ENCODE assay signal across 19 cellular contexts in the genomic region with DNA sequence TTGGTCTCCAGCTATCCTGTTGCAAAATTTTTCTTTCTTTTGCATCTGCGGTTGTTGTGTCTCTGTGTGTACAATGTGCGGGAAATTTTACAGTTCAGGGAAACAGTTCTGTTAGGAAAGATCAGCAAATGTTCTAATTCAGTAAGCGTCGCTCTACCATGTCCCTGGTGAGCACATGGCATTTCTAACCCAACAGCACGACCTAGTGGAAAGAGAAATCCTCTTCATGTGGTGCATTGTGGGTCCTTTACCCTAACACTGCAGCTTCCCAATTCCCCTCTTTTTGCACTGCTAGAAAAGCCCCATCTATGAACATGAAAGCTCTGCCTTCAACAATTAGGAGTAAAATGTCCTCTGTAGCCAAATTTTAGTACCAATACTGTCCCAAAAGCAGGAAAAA.
DNase-seq lines count a peak whose midpoint lies in the region; ATAC-seq and TF ChIP-seq lines count a peak whose summit lies in the region.
"Had no signal": no experiment of that assay in that cellular context is flagged by ENCODE, and none has a peak within 500 bp of the region (broad histone marks: within the 10 kb centered on the region; RNA-seq: fewer than 3 reads in every experiment).

No MANE protein-coding gene starts in this region.

- no peaks in the 10 kb centered on the region for H3F3A ChIP-seq in PC-9 (ENCODE audit: insufficient read depth, low read depth)

- no peaks in the 10 kb centered on the region for H3K9me2 ChIP-seq in Karpas-422 (replicated peaks; ENCODE audit: insufficient read depth, low read length)
- no peaks in the 10 kb centered on the region for H3K9me2 ChIP-seq in PC-9 (ENCODE audit: insufficient read depth)

- TF ChIP-seq CTCF in PC-9 (conservative IDR thresholded peaks at IDR 0.05) = peak; percentile 35; the same call in 1 of the 2 replicates
- peak; percentile 13 for TF ChIP-seq CTCF in foreskin keratinocyte (conservative IDR thresholded peaks at IDR 0.05)
- TF ChIP-seq CTCF in uterus (IDR thresholded peaks at IDR 0.05) = no peak

- H3K4me1 ChIP-seq in Karpas-422 (ENCODE audit: low read length) (no peaks in the 10 kb centered on the region), PC-9 (replicated peaks; ENCODE audit: insufficient read depth) (no peaks in the 10 kb centered on the region), foreskin keratinocyte (no peaks in the 10 kb centered on the region), uterus (no peaks in the 10 kb centered on the region)

- no peak for ATAC-seq in foreskin keratinocyte
- ATAC-seq: sciatic nerve had no signal

- POLR2A ChIA-PET in PC-9 (lab: Charles Lee; ENCODE audit: unreplicated experiment) = no interaction called here

- H3K4me3 ChIP-seq in Karpas-422 (ENCODE audit: low read length) (no peak overlapping the region), PC-9 (no peak overlapping the region), uterus (no peak overlapping the region)
- H3K4me3 ChIP-seq: lung had no signal

- H3K27ac ChIP-seq in Karpas-422 (ENCODE audit: low read length) = no peak overlapping the region
- no peak overlapping the region for H3K27ac ChIP-seq in PC-9
- no peak overlapping the region for H3K27ac ChIP-seq in foreskin keratinocyte
- H3K27ac ChIP-seq in uterus = no peak overlapping the region

- H3K36me3 ChIP-seq in Karpas-422 (ENCODE audit: insufficient read depth, low read length) = no peaks in the 10 kb centered on the region
- H3K36me3 ChIP-seq in PC-9 (ENCODE audit: low read depth) = no peaks in the 10 kb centered on the region
- H3K36me3 ChIP-seq in uterus = no peaks in the 10 kb centered on the region

- H3K9me3 ChIP-seq in Karpas-422 (ENCODE audit: low read length) (peaks cover 30% of the 10 kb centered on the region), PC-9 (ENCODE audit: insufficient read depth, low read depth) (no peaks in the 10 kb centered on the region), uterus (no peaks in the 10 kb centered on the region)

- H3K9ac ChIP-seq in Karpas-422 (ENCODE audit: low read length) = no peak overlapping the region

- CTCF ChIA-PET in PC-9 (lab: Charles Lee) = no interaction called here

- H3K79me2 ChIP-seq in Karpas-422 (ENCODE audit: low read length) (no peaks in the 10 kb centered on the region), PC-9 (ENCODE audit: low read depth) (no peaks in the 10 kb centered on the region)

- in situ Hi-C loops in ACHN (cut with HindIII; ENCODE audit: low pct_ligation_motif_present, low pct_unique_long_range_greater_than_20kb, low sequenced_read_pairs) = no loop called here

- no TSS peak for BruUV-seq in PC-9 (replicated peaks; lab: Mats Ljungman, UMichigan)

- intact Hi-C loops in PC-9 (cut with micrococcal nuclease; ENCODE audit: unreplicated experiment) (loop anchor here (10.0 kb wide), 1 partner anchor 1838 kb away; no protein-coding TSS in a partner anchor), uterus (cut with DNase I; ENCODE audit: low total_unique reads) (no loop called here)

- H2AFZ ChIP-seq in Karpas-422 (ENCODE audit: low read length) (no peak overlapping the region), PC-9 (no peak overlapping the region)

- H3K27me3 ChIP-seq in Karpas-422 (ENCODE audit: low read length) (no peaks in the 10 kb centered on the region), PC-9 (ENCODE audit: insufficient read depth, low read depth) (no peaks in the 10 kb centered on the region), foreskin keratinocyte (no peaks in the 10 kb centered on the region), uterus (no peaks in the 10 kb centered on the region)

- no peaks in the 10 kb centered on the region for H4K20me1 ChIP-seq in Karpas-422 (ENCODE audit: insufficient read depth, low read depth, low read length)
- no peaks in the 10 kb centered on the region for H4K20me1 ChIP-seq in PC-9 (ENCODE audit: insufficient read depth)

- no peak for TF ChIP-seq POLR2A in uterus (IDR thresholded peaks at IDR 0.05)

- no peak overlapping the region for H3K4me2 ChIP-seq in Karpas-422 (ENCODE audit: low read depth, low read length, poor library complexity, severe bottlenecking)
- H3K4me2 ChIP-seq in PC-9 = no peak overlapping the region

- peak; percentile 40 for DNase-seq in SIG-M5 treated with dmso at 0.1 percent for 504 hours (lab: John Stamatoyannopoulos, UW; ENCODE audit: unreplicated experiment)
- no peak for DNase-seq in SIG-M5 (lab: John Stamatoyannopoulos, UW)
- DNase-seq in Karpas-422 = peak; percentile 43
- DNase-seq in PC-9 = no peak
- DNase-seq in foreskin keratinocyte = no peak
- no peak for DNase-seq in ACHN
- no peak for DNase-seq in NCI-H2171 (lab: John Stamatoyannopoulos, UW)
- DNase-seq in uterus = no peak
- DNase-seq: activated CD4-positive, alpha-beta T cell treated with anti-CD3 and anti-CD28 coated beads for 4 hours; activated naive CD4-positive, alpha-beta T cell treated with anti-CD3 and anti-CD28 coated beads, Interleukin-2, amount 50 U/mL, for 16 hours; C1 segment of cervical spinal cord; GF-D8; kidney; NCI-H1092; NCI-H1930; NCI-H345; T-helper 1 cell had no signal

Comparison
In these comparisons a context has a peak if more than half of its experiments do, and no peak if none do; other contexts are left out.
1. DNase-seq: peak in SIG-M5 treated with dmso at 0.1 percent for 504 hours (single experiment) and Karpas-422 (single experiment); none in SIG-M5 (single experiment), PC-9 (0 of 2), foreskin keratinocyte (0 of 2), ACHN (single experiment), NCI-H2171 (single experiment) and uterus (0 of 2).
2. CTCF ChIP-seq: peak in PC-9 (single experiment) and foreskin keratinocyte (single experiment); none in uterus (0 of 4).